In the genomic region with DNA sequence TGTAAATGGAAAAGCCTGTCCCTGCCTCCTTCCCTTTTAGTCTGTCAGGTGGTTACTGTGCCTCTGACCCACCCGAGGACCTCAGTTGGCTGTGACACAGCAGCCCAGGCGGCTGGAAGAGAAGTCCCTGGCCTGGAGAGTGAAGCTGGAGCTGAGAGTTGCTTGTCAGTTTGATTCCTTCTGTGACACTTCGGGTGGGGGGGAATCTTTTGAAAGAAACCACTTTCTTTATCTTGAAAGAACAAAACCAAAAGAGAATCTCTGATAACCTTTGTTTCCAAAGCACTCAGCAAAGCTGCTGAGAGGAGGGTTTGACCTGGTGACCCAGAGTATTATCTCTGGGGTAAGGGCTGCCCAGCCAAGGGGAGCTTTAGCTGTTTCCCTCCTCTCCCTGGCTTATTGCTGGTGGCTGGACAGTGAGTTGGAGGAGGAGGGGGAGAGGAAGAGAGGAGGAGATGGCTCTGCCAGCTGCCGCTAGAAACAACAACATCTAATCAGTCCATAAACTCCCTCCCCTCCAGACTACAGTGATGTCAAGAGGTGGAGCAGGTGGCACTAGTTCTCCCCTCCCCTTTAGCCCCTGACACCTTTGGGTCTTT, we compare ENCODE assay signal across 8 cellular contexts. TPM values are rescaled to one million over a fixed set of nuclear protein-coding genes. Genes with fewer than 3 reads are reported as not detected.
A peak's percentile ranks its signal among the peaks of the same experiment; 100 is the strongest.
DNase-seq lines count a peak whose midpoint lies in the region; ATAC-seq and TF ChIP-seq lines count a peak whose summit lies in the region.

No MANE protein-coding gene starts in this region.

- H3K9ac ChIP-seq in colonic mucosa (ENCODE audit: low read depth in 2 of 2, low read length in 2 of 2), result peak overlapping the region in 1 of 2 donors; percentile 81

- in situ Hi-C loops in GM13976 (cut with MboI; ENCODE audit: low sequenced_read_pairs, unreplicated experiment), result no loop called here

- H3K27me3 ChIP-seq in colonic mucosa (no peaks in the 10 kb centered on the region), muscle layer of duodenum (ENCODE audit: low read depth, low read length) (no peaks in the 10 kb centered on the region)

- no peak for ATAC-seq in HG03196 (IDR thresholded peaks at IDR 0.05; ENCODE audit: unreplicated experiment)
- no peak for ATAC-seq in HG02981 (IDR thresholded peaks at IDR 0.05; ENCODE audit: unreplicated experiment)
- ATAC-seq in GM19467 (IDR thresholded peaks at IDR 0.05; ENCODE audit: unreplicated experiment), result no peak

- no peak for TF ChIP-seq CTCF in GM13976 (IDR thresholded peaks at IDR 0.05; ENCODE audit: borderline replicate concordance, control extremely low read depth, extremely low read depth, insufficient read depth, missing control alignments)
- no peak for TF ChIP-seq CTCF in colonic mucosa (IDR thresholded peaks at IDR 0.05)

- peak; percentile 41 for DNase-seq in GM13976 (ENCODE audit: low spot score)
- peak; percentile 81 for DNase-seq in NCI-H82 treated with DMSO at 0.1 percent for 48 hours (lab: John Stamatoyannopoulos, UW; ENCODE audit: unreplicated experiment)
- no peak for DNase-seq in colonic mucosa
- no peak for DNase-seq in HT-29 (ENCODE audit: low spot score)

- intact Hi-C loops in colonic mucosa (cut with DNase I), result loop anchor here (5.0 kb wide), 1 partner anchor 67 kb away; no protein-coding TSS in a partner anchor

- H3K4me3 ChIP-seq in colonic mucosa (no peak overlapping the region), muscle layer of duodenum (ENCODE audit: low read depth in 1 of 2, low read length in 2 of 2) (no peak overlapping the region)

- H3K4me1 ChIP-seq in colonic mucosa (peaks cover 49% of the 10 kb centered on the region), muscle layer of duodenum (ENCODE audit: control insufficient read depth in 1 of 2, insufficient read depth in 2 of 2, low read length in 2 of 2) (peaks cover 39 to 70% of the 10 kb centered on the region in 2 donors)

- H3K27ac ChIP-seq in colonic mucosa (peak overlapping the region; percentile 78), muscle layer of duodenum (ENCODE audit: low read length) (peak overlapping the region; percentile 84)

- H3K9me3 ChIP-seq in colonic mucosa (no peaks in the 10 kb centered on the region), muscle layer of duodenum (ENCODE audit: control insufficient read depth in 1 of 2, low read length in 2 of 2) (no peaks in the 10 kb centered on the region)

- H3K36me3 ChIP-seq in colonic mucosa, result no peaks in the 10 kb centered on the region
- no peaks in the 10 kb centered on the region for H3K36me3 ChIP-seq in muscle layer of duodenum (ENCODE audit: control insufficient read depth in 1 of 2, insufficient read depth in 2 of 2, low read length in 2 of 2)

RNA-seq across cellular contexts. Expression of a gene that starts 34.0 kb away (rescaled TPM):
- 10 to 100 TPM; 17.2 to 25.7 TPM for total RNA-seq in colonic mucosa
- 10.9 and 13.4 TPM in 2 replicates for total RNA-seq in HT-29 (2014; rRNA removed; shearing (Covaris generic))

Comparison
In these comparisons a context has a peak if more than half of its experiments do, and no peak if none do; other contexts are left out.
1. DNase-seq: peak in GM13976 (single experiment) and NCI-H82 treated with DMSO at 0.1 percent for 48 hours (single experiment); none in colonic mucosa (single experiment) and HT-29 (single experiment).